In genomic region chr9:9961934-9962333, GRCh38 we compare ENCODE assay signal across 18 cellular contexts.
"Had no signal": no experiment of that assay in that cellular context is flagged by ENCODE, and none has a peak within 500 bp of the region (broad histone marks: within the 10 kb centered on the region; RNA-seq: fewer than 3 reads in every experiment).

No MANE protein-coding gene starts in this region.

- H3K4me3 ChIP-seq: SJSA1 had no signal

- H3K27ac ChIP-seq: HL-60, SJSA1 had no signal

- DNase-seq: KBM-7, MV-4-11, NCI-H1048, NCI-H1105, NCI-H1417 treated with DMSO at 0.1 percent for 48 hours, NCI-H146, NCI-H1694 treated with DMSO at 0.1 percent for 48 hours, NCI-H2081, NCI-H2107, NCI-H2227 treated with DMSO at 0.1 percent for 48 hours, NCI-H524, NCI-H526 treated with DMSO at 0.1 percent for 48 hours, NCI-H774, Right ventricle myocardium superior, RPMI8226, SIG-M5 had no signal

- H3K27me3 ChIP-seq: SJSA1 had no signal

- H3K36me3 ChIP-seq: SJSA1 had no signal
